27 cellular contexts compared by ENCODE assay signal in genomic region chr6:18469486-18469885, GRCh38.
"Had no signal": no experiment of that assay in that cellular context is flagged by ENCODE, and none has a peak within 500 bp of the region (broad histone marks: within the 10 kb centered on the region; RNA-seq: fewer than 3 reads in every experiment).

No MANE protein-coding gene starts in this region.

- FAIRE-seq: colon had no signal

- DNase-seq: activated CD4-positive, alpha-beta memory T cell treated with anti-CD3 and anti-CD28 coated beads for 36 hours; activated CD4-positive, alpha-beta T cell treated with anti-CD3 and anti-CD28 coated beads for 36 hours; activated CD4-positive, alpha-beta T cell treated with anti-CD3 and anti-CD28 coated beads, Interleukin-2, amount 10 ng/mL, durations not matched to agents 24 days and 14 days; activated CD4-positive, CD25-positive, alpha-beta regulatory T cell; activated CD4-positive, CD25-positive, alpha-beta regulatory T cell treated with anti-CD3 and anti-CD28 coated beads, Interleukin-2, amount 50 U/mL, for 72 hours; activated CD8-positive, alpha-beta memory T cell treated with anti-CD3 and anti-CD28 coated beads, Interleukin-2, amount 10 ng/mL, durations not matched to agents 7 days and 5 days; activated CD8-positive, alpha-beta memory T cell treated with anti-CD3 and anti-CD28 coated beads, Interleukin-2, amount 50 U/mL, for 4 hours; activated CD8-positive, alpha-beta T cell treated with anti-CD3 and anti-CD28 coated beads, Interleukin-2, amount 10 ng/mL, durations not matched to agents 7 days and 5 days; activated effector memory CD4-positive, alpha-beta T cell treated with anti-CD3 and anti-CD28 coated beads, Interleukin-2, amount 50 U/mL, for 16 hours; activated naive CD4-positive, alpha-beta T cell; activated naive CD4-positive, alpha-beta T cell treated with anti-CD3 and anti-CD28 coated beads, Interleukin-2, amount 10 ng/mL, durations not matched to agents 7 days and 5 days; activated naive CD8-positive, alpha-beta T cell treated with anti-CD3 and anti-CD28 coated beads, Interleukin-2, amount 10 ng/mL, durations not matched to agents 7 days and 5 days; activated T-cell treated with anti-CD3 and anti-CD28 coated beads, Interleukin-2, amount 50 U/mL, for 1 hour; activated T-cell treated with anti-CD3 and anti-CD28 coated beads, Interleukin-2, amount 50 U/mL, for 48 hours; caudate nucleus; cortex of kidney; dermis blood vessel endothelial cell; effector CD4-positive, alpha-beta T cell; effector memory CD8-positive, alpha-beta T cell; erythroblast; foreskin keratinocyte; gastrocnemius medialis; T-helper 2 cell had no signal

- H3K27ac ChIP-seq: ascending aorta, esophagus muscularis mucosa, foreskin keratinocyte had no signal

- ATAC-seq: activated CD4-positive, alpha-beta T cell treated with anti-CD3 and anti-CD28 coated beads for 36 hours; activated CD8-positive, alpha-beta memory T cell treated with anti-CD3 and anti-CD28 coated beads, Interleukin-2, amount 10 ng/mL, durations not matched to agents 7 days and 5 days; activated CD8-positive, alpha-beta T cell treated with anti-CD3 and anti-CD28 coated beads, Interleukin-2, amount 10 ng/mL, durations not matched to agents 7 days and 5 days; activated naive CD4-positive, alpha-beta T cell treated with anti-CD3 and anti-CD28 coated beads, Interleukin-2, amount 50 U/mL, for 72 hours; effector memory CD8-positive, alpha-beta T cell; foreskin keratinocyte; gastrocnemius medialis had no signal

- H3K4me1 ChIP-seq: esophagus muscularis mucosa, foreskin keratinocyte had no signal

- H3K36me3 ChIP-seq: gastrocnemius medialis had no signal

- H3K9me3 ChIP-seq: ascending aorta, esophagus muscularis mucosa, gastrocnemius medialis had no signal

- H3K4me3 ChIP-seq: ascending aorta, esophagus muscularis mucosa, gastrocnemius medialis had no signal

- H3K27me3 ChIP-seq: ascending aorta, esophagus muscularis mucosa, foreskin keratinocyte, gastrocnemius medialis had no signal
